Comparison of ENCODE assay signal across 1 cellular context in genomic region chr14:99602054-99602787, GRCh38.
TF ChIP-seq lines count a peak whose summit lies in the region.

No MANE protein-coding gene starts in this region.

TF ChIP-seq in HEK293, 187 proteins besides CTCF, POLR2A, EP300 and RAD21 (continued from another document and continues in another):
- TF ChIP-seq EGR2 (tag by site-specific recombination; IDR thresholded peaks at IDR 0.05; ENCODE audit: low read depth) = peak; percentile 33; the same call in 1 of the 2 replicates
- TF ChIP-seq ZNF596 (tag by site-specific recombination; IDR thresholded peaks at IDR 0.05) = no peak
- TF ChIP-seq ZNF701 (tag by site-specific recombination; IDR thresholded peaks at IDR 0.05) = no peak
- no peak for TF ChIP-seq ZNF571 (tag by site-specific recombination; IDR thresholded peaks at IDR 0.05)
- TF ChIP-seq, protein P1, sequence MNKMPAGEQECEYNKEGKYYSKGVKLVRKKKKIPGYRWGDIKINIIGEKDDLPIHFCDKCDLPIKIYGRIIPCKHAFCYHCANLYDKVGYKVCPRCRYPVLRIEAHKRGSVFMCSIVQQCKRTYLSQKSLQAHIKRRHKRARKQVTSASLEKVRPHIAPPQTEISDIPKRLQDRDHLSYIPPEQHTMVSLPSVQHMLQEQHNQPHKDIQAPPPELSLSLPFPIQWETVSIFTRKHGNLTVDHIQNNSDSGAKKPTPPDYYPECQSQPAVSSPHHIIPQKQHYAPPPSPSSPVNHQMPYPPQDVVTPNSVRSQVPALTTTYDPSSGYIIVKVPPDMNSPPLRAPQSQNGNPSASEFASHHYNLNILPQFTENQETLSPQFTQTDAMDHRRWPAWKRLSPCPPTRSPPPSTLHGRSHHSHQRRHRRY (tag by site-specific recombination; IDR thresholded peaks at IDR 0.05) = no peak
- TF ChIP-seq ZNF394 (tag by site-specific recombination; IDR thresholded peaks at IDR 0.05; ENCODE audit: borderline replicate concordance) = no peak
- TF ChIP-seq HOXA7 (CRISPR knock-in tag; IDR thresholded peaks at IDR 0.05; ENCODE audit: borderline replicate concordance) = no peak
- no peak for TF ChIP-seq ZFP41 (tag by site-specific recombination; IDR thresholded peaks at IDR 0.05; ENCODE audit: borderline replicate concordance)
- no peak for TF ChIP-seq ZNF324 (tag by site-specific recombination; IDR thresholded peaks at IDR 0.05)
- no peak for TF ChIP-seq ZNF837 (tag by site-specific recombination; IDR thresholded peaks at IDR 0.05)
- no peak for TF ChIP-seq ZBTB21 (tag by site-specific recombination; IDR thresholded peaks at IDR 0.05)
- no peak for TF ChIP-seq ZNF175 (tag by site-specific recombination; IDR thresholded peaks at IDR 0.05)
- TF ChIP-seq ZNF629 (tag by site-specific recombination; IDR thresholded peaks at IDR 0.05) = no peak
- TF ChIP-seq KLF8 (tag by site-specific recombination; IDR thresholded peaks at IDR 0.05) = no peak
- no peak for TF ChIP-seq SETDB1 (IDR thresholded peaks at IDR 0.05; ENCODE audit: insufficient read length, low read length)
- TF ChIP-seq ZNF169 (tag by site-specific recombination; IDR thresholded peaks at IDR 0.05) = no peak
- no peak for TF ChIP-seq MEIS1 (CRISPR knock-in tag; IDR thresholded peaks at IDR 0.05; ENCODE audit: borderline replicate concordance)
- no peak for TF ChIP-seq ZBTB44 (tag by site-specific recombination; IDR thresholded peaks at IDR 0.05)
- no peak for TF ChIP-seq ZNF555 (tag by site-specific recombination; conservative IDR thresholded peaks at IDR 0.05)
- no peak for TF ChIP-seq ZNF704 (tag by site-specific recombination; IDR thresholded peaks at IDR 0.05)
- peak; percentile 56 for TF ChIP-seq OSR2 (tag by site-specific recombination; IDR thresholded peaks at IDR 0.05)
- no peak for TF ChIP-seq ZNF341 (tag by site-specific recombination; IDR thresholded peaks at IDR 0.05; ENCODE audit: low read depth)
- TF ChIP-seq ELK4 (IDR thresholded peaks at IDR 0.05; ENCODE audit: borderline replicate concordance, low read depth, low read length) = no peak
- TF ChIP-seq ZBTB8A (tag by site-specific recombination; IDR thresholded peaks at IDR 0.05) = peak; percentile 51
- TF ChIP-seq ZNF302 (tag by site-specific recombination; IDR thresholded peaks at IDR 0.05; ENCODE audit: low read depth) = no peak
- no peak for TF ChIP-seq KLF16 (tag by site-specific recombination; IDR thresholded peaks at IDR 0.05)
- TF ChIP-seq ZNF510 (tag by site-specific recombination; IDR thresholded peaks at IDR 0.05; ENCODE audit: insufficient replicate concordance) = no peak
- TF ChIP-seq KLF9 (tag by site-specific recombination; IDR thresholded peaks at IDR 0.05; ENCODE audit: low read depth) = no peak
- no peak for TF ChIP-seq ZNF132 (tag by site-specific recombination; IDR thresholded peaks at IDR 0.05; ENCODE audit: borderline replicate concordance)
- peak; percentile 13; the same call in 1 of the 2 replicates for TF ChIP-seq ZSCAN30 (tag by site-specific recombination; IDR thresholded peaks at IDR 0.05)
- no peak for TF ChIP-seq ZNF155 (tag by site-specific recombination; IDR thresholded peaks at IDR 0.05)
- TF ChIP-seq SALL2 (tag by site-specific recombination; IDR thresholded peaks at IDR 0.05; ENCODE audit: borderline replicate concordance) = no peak
- TF ChIP-seq TRIM28 (IDR thresholded peaks at IDR 0.05; ENCODE audit: borderline replicate concordance, low read length) = no peak
- no peak for TF ChIP-seq ZNF776 (tag by site-specific recombination; IDR thresholded peaks at IDR 0.05; ENCODE audit: borderline replicate concordance)
- TF ChIP-seq ZNF660 (tag by site-specific recombination; IDR thresholded peaks at IDR 0.05) = no peak
- no peak for TF ChIP-seq ZBTB1 (tag by site-specific recombination; IDR thresholded peaks at IDR 0.05)
- no peak for TF ChIP-seq ZNF843 (tag by site-specific recombination; IDR thresholded peaks at IDR 0.05)
- peak; percentile 28; the same call in 1 of the 2 replicates for TF ChIP-seq ZNF335 (tag by site-specific recombination; conservative IDR thresholded peaks at IDR 0.05)
- no peak for TF ChIP-seq HOXC10 (CRISPR knock-in tag; IDR thresholded peaks at IDR 0.05)
- peak; percentile 98 for TF ChIP-seq SCRT1 (tag by site-specific recombination; IDR thresholded peaks at IDR 0.05; ENCODE audit: borderline replicate concordance)
- peak; percentile 99 for TF ChIP-seq SCRT2 (tag by site-specific recombination; IDR thresholded peaks at IDR 0.05)
- no peak for TF ChIP-seq ZSCAN18 (tag by site-specific recombination; IDR thresholded peaks at IDR 0.05)
- TF ChIP-seq GFI1B (tag by site-specific recombination; IDR thresholded peaks at IDR 0.05) = no peak
- TF ChIP-seq MZF1 (tag by site-specific recombination; IDR thresholded peaks at IDR 0.05; ENCODE audit: borderline replicate concordance) = peak; percentile 65; the same call in 1 of the 2 replicates
- TF ChIP-seq ZNF473 (tag by site-specific recombination; IDR thresholded peaks at IDR 0.05) = no peak
- TF ChIP-seq REPIN1 (tag by site-specific recombination; IDR thresholded peaks at IDR 0.05; ENCODE audit: low read depth) = no peak
- TF ChIP-seq PRDM1 (tag by site-specific recombination; IDR thresholded peaks at IDR 0.05) = peak; percentile 90
- TF ChIP-seq, protein P2, sequence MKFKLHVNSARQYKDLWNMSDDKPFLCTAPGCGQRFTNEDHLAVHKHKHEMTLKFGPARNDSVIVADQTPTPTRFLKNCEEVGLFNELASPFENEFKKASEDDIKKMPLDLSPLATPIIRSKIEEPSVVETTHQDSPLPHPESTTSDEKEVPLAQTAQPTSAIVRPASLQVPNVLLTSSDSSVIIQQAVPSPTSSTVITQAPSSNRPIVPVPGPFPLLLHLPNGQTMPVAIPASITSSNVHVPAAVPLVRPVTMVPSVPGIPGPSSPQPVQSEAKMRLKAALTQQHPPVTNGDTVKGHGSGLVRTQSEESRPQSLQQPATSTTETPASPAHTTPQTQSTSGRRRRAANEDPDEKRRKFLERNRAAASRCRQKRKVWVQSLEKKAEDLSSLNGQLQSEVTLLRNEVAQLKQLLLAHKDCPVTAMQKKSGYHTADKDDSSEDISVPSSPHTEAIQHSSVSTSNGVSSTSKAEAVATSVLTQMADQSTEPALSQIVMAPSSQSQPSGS (tag by site-specific recombination; IDR thresholded peaks at IDR 0.05; ENCODE audit: low read depth) = no peak
- TF ChIP-seq GLI2 (tag by site-specific recombination; IDR thresholded peaks at IDR 0.05; ENCODE audit: borderline replicate concordance, low read depth) = no peak
- no peak for TF ChIP-seq ZNF121 (tag by site-specific recombination; IDR thresholded peaks at IDR 0.05)
- no peak for TF ChIP-seq ZNF626 (tag by site-specific recombination; IDR thresholded peaks at IDR 0.05)
- no peak for TF ChIP-seq ZNF280D (tag by site-specific recombination; IDR thresholded peaks at IDR 0.05)
- TF ChIP-seq KLF7 (tag by site-specific recombination; IDR thresholded peaks at IDR 0.05; ENCODE audit: borderline replicate concordance) = no peak
- TF ChIP-seq ZXDB (tag by site-specific recombination; IDR thresholded peaks at IDR 0.05) = 0 out of 2 replicates have a peak, but pooled peaks have one; percentile 12
- no peak for TF ChIP-seq WT1 (tag by site-specific recombination; IDR thresholded peaks at IDR 0.05)
- TF ChIP-seq IKZF3 (tag by site-specific recombination; IDR thresholded peaks at IDR 0.05) = no peak
- TF ChIP-seq, protein P3, sequence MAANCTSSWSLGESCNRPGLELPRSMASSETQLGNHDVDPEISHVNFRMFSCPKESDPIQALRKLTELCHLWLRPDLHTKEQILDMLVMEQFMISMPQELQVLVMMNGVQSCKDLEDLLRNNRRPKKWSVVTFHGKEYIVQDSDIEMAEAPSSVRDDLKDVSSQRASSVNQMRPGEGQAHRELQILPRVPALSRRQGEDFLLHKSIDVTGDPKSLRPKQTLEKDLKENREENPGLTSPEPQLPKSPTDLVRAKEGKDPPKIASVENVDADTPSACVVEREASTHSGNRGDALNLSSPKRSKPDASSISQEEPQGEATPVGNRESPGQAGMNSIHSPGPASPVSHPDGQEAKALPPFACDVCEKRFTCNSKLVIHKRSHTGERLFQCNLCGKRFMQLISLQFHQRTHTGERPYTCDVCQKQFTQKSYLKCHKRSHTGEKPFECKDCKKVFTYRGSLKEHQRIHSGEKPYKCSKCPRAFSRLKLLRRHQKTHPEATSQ (tag by site-specific recombination; IDR thresholded peaks at IDR 0.05) = no peak
- TF ChIP-seq, protein P4, sequence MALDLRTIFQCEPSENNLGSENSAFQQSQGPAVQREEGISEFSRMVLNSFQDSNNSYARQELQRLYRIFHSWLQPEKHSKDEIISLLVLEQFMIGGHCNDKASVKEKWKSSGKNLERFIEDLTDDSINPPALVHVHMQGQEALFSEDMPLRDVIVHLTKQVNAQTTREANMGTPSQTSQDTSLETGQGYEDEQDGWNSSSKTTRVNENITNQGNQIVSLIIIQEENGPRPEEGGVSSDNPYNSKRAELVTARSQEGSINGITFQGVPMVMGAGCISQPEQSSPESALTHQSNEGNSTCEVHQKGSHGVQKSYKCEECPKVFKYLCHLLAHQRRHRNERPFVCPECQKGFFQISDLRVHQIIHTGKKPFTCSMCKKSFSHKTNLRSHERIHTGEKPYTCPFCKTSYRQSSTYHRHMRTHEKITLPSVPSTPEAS (tag by site-specific recombination; IDR thresholded peaks at IDR 0.05) = no peak
- no peak for TF ChIP-seq ZBTB48 (tag by site-specific recombination; IDR thresholded peaks at IDR 0.05)
- TF ChIP-seq ZNF560 (tag by site-specific recombination; IDR thresholded peaks at IDR 0.05; ENCODE audit: borderline replicate concordance) = no peak
- peak; percentile 67 for TF ChIP-seq KLF1 (tag by site-specific recombination; IDR thresholded peaks at IDR 0.05)
- TF ChIP-seq, protein P5, sequence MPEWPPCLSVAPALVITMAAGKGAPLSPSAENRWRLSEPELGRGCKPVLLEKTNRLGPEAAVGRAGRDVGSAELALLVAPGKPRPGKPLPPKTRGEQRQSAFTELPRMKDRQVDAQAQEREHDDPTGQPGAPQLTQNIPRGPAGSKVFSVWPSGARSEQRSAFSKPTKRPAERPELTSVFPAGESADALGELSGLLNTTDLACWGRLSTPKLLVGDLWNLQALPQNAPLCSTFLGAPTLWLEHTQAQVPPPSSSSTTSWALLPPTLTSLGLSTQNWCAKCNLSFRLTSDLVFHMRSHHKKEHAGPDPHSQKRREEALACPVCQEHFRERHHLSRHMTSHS (tag by site-specific recombination; IDR thresholded peaks at IDR 0.05) = no peak
- no peak for TF ChIP-seq ZFP3 (tag by site-specific recombination; IDR thresholded peaks at IDR 0.05; ENCODE audit: low read depth)
